21 cellular contexts compared by ENCODE assay signal in genomic region chr2:28435796-28436425, GRCh38. TPM values are rescaled to one million over a fixed set of nuclear protein-coding genes. Genes with fewer than 3 reads are reported as not detected.
A peak's percentile ranks its signal among the peaks of the same experiment; 100 is the strongest.
DNase-seq lines count a peak whose midpoint lies in the region; FAIRE-seq and TF ChIP-seq lines count a peak whose summit lies in the region.
"Had no signal": no experiment of that assay in that cellular context is flagged by ENCODE, and none has a peak within 500 bp of the region (broad histone marks: within the 10 kb centered on the region; RNA-seq: fewer than 3 reads in every experiment).

No MANE protein-coding gene starts in this region.

- no peaks in the 10 kb centered on the region for H4K20me1 ChIP-seq in MM.1S (ENCODE audit: insufficient read depth, low read length)

- peak overlapping the region; percentile 30 for H3K27ac Mint-ChIP-seq in activated CD4-positive, alpha-beta memory T cell treated with anti-CD3 and anti-CD28 coated beads for 36 hours
- H3K27ac Mint-ChIP-seq in activated CD4-positive, alpha-beta memory T cell treated with anti-CD3 and anti-CD28 coated beads, Interleukin-2, amount 10 ng/mL, durations not matched to agents 7 days and 5 days: no peak overlapping the region
- H3K27ac Mint-ChIP-seq in mesothelial cell of epicardium (peak overlapping the region; percentile 66), type B pancreatic cell (peak overlapping the region; percentile 89)
- H3K27ac Mint-ChIP-seq: brain, WTC11 had no signal

- TF ChIP-seq CTCF in bronchial epithelial cell (IDR thresholded peaks at IDR 0.05; ENCODE audit: insufficient read depth, low read length, severe bottlenecking) (no peak), mesothelial cell of epicardium (IDR thresholded peaks at IDR 0.05; ENCODE audit: unreplicated experiment) (no peak), type B pancreatic cell (conservative IDR thresholded peaks at IDR 0.05) (no peak), MM.1S (IDR thresholded peaks at IDR 0.05; ENCODE audit: low read length) (no peak)

- no peaks in the 10 kb centered on the region for H3K4me1 ChIP-seq in MM.1S (ENCODE audit: low read length)

- H3K27ac ChIP-seq in MM.1S (ENCODE audit: low read length): no peak overlapping the region
- H3K27ac ChIP-seq: left lung, thoracic aorta had no signal

- H3K36me3 ChIP-seq in bronchial epithelial cell (ENCODE audit: control insufficient read depth, insufficient read depth, low read length) (no peaks in the 10 kb centered on the region), MM.1S (replicated peaks; ENCODE audit: insufficient read depth, low read length) (no peaks in the 10 kb centered on the region)
- H3K36me3 ChIP-seq: left lung, thoracic aorta had no signal

- no peaks in the 10 kb centered on the region for H3K9me3 ChIP-seq in MM.1S (replicated peaks; ENCODE audit: insufficient read depth, low read length)
- H3K9me3 ChIP-seq: thoracic aorta had no signal

- H3K4me1 Mint-ChIP-seq in activated CD4-positive, alpha-beta memory T cell treated with anti-CD3 and anti-CD28 coated beads for 36 hours (ENCODE audit: low read depth): peaks cover 19% of the 10 kb centered on the region
- peaks cover 52% of the 10 kb centered on the region for H3K4me1 Mint-ChIP-seq in activated CD4-positive, alpha-beta memory T cell treated with anti-CD3 and anti-CD28 coated beads, Interleukin-2, amount 10 ng/mL, durations not matched to agents 7 days and 5 days
- peaks cover 17% of the 10 kb centered on the region for H3K4me1 Mint-ChIP-seq in mesothelial cell of epicardium
- peaks cover 14% of the 10 kb centered on the region for H3K4me1 Mint-ChIP-seq in type B pancreatic cell (ENCODE audit: unreplicated experiment)
- H3K4me1 Mint-ChIP-seq: brain had no signal

- H3F3A ChIP-seq in MM.1S (ENCODE audit: insufficient read depth, low read length): no peaks in the 10 kb centered on the region

- H3K9ac ChIP-seq in MM.1S (ENCODE audit: low read length): no peak overlapping the region

- FAIRE-seq in bronchial epithelial cell (lab: Jason Lieb, UNC): no peak

- DNase-seq in activated CD4-positive, alpha-beta memory T cell treated with anti-CD3 and anti-CD28 coated beads for 36 hours: no peak
- no peak for DNase-seq in activated CD4-positive, alpha-beta memory T cell treated with anti-CD3 and anti-CD28 coated beads, Interleukin-2, amount 10 ng/mL, durations not matched to agents 7 days and 5 days
- DNase-seq in bronchial epithelial cell (ENCODE audit: low read depth) (peak; percentile 40), mesothelial cell of epicardium (ENCODE audit: low spot score in 2 of 2, unreplicated experiment in 2 of 2) (no peak), type B pancreatic cell (ENCODE audit: extremely low spot score, unreplicated experiment) (no peak), DMS79 (lab: John Stamatoyannopoulos, UW) (no peak), MM.1S (no peak), SKM-1 treated with dmso at 0.1 percent for 144 hours (lab: John Stamatoyannopoulos, UW; ENCODE audit: unreplicated experiment) (no peak)
- DNase-seq: activated naive CD4-positive, alpha-beta T cell treated with Interleukin-2 at 50 U/mL for 16 hours; CD4-positive, alpha-beta memory T cell; hypothalamus; left lung; NCI-H1092; NCI-H748 treated with DMSO at 0.1 percent for 48 hours; retina; stimulated activated CD4-positive, alpha-beta T cell treated with anti-CD3 and anti-CD28 coated beads, Interleukin-1b, Interleukin-23, amount 100 ng/mL, for 48 hours; T-helper 1 cell had no signal

- H3K79me2 ChIP-seq in MM.1S (ENCODE audit: low read length): no peaks in the 10 kb centered on the region

- H3K36me3 Mint-ChIP-seq in activated CD4-positive, alpha-beta memory T cell treated with anti-CD3 and anti-CD28 coated beads for 36 hours: no peaks in the 10 kb centered on the region
- peaks cover 10% of the 10 kb centered on the region for H3K36me3 Mint-ChIP-seq in activated CD4-positive, alpha-beta memory T cell treated with anti-CD3 and anti-CD28 coated beads, Interleukin-2, amount 10 ng/mL, durations not matched to agents 7 days and 5 days (ENCODE audit: low read depth)
- H3K36me3 Mint-ChIP-seq in mesothelial cell of epicardium: no peaks in the 10 kb centered on the region
- H3K36me3 Mint-ChIP-seq in type B pancreatic cell: peaks cover 3% of the 10 kb centered on the region
- H3K36me3 Mint-ChIP-seq: brain; CD4-positive, alpha-beta memory T cell; IgD-negative memory B cell had no signal

- no peak overlapping the region for H3K4me2 ChIP-seq in MM.1S (ENCODE audit: low read depth, low read length)

- intact Hi-C loops in activated CD4-positive, alpha-beta memory T cell treated with anti-CD3 and anti-CD28 coated beads for 36 hours (cut with micrococcal nuclease): no loop called here

- H2AFZ ChIP-seq in MM.1S (ENCODE audit: low read length): no peak overlapping the region

- H3K4me3 ChIP-seq in bronchial epithelial cell (ENCODE audit: low read depth, low read length) (no peak overlapping the region), MM.1S (ENCODE audit: low read length) (no peak overlapping the region)
- H3K4me3 ChIP-seq: left lung, thoracic aorta had no signal

- no peak overlapping the region for H3K4me3 Mint-ChIP-seq in activated CD4-positive, alpha-beta memory T cell treated with anti-CD3 and anti-CD28 coated beads for 36 hours
- H3K4me3 Mint-ChIP-seq in activated CD4-positive, alpha-beta memory T cell treated with anti-CD3 and anti-CD28 coated beads, Interleukin-2, amount 10 ng/mL, durations not matched to agents 7 days and 5 days: no peak overlapping the region
- H3K4me3 Mint-ChIP-seq in mesothelial cell of epicardium: no peak overlapping the region
- peak overlapping the region; percentile 2 for H3K4me3 Mint-ChIP-seq in type B pancreatic cell
- H3K4me3 Mint-ChIP-seq: brain; CD4-positive, alpha-beta memory T cell; IgD-negative memory B cell; WTC11 had no signal

- POLR2A ChIA-PET in activated CD4-positive, alpha-beta memory T cell treated with anti-CD3 and anti-CD28 coated beads for 36 hours (lab: Charles Lee): no interaction called here
- POLR2A ChIA-PET in activated CD4-positive, alpha-beta memory T cell treated with anti-CD3 and anti-CD28 coated beads, Interleukin-2, amount 10 ng/mL, durations not matched to agents 7 days and 5 days (lab: Charles Lee): interaction anchor here (0.6 to 1.0 kb wide), 2 partner anchors 11 to 44 kb away, joined by 3 read pairs; no protein-coding TSS in a partner anchor

- peaks cover 13% of the 10 kb centered on the region for H3K9me3 Mint-ChIP-seq in activated CD4-positive, alpha-beta memory T cell treated with anti-CD3 and anti-CD28 coated beads for 36 hours
- peaks cover 13% of the 10 kb centered on the region for H3K9me3 Mint-ChIP-seq in activated CD4-positive, alpha-beta memory T cell treated with anti-CD3 and anti-CD28 coated beads, Interleukin-2, amount 10 ng/mL, durations not matched to agents 7 days and 5 days
- H3K9me3 Mint-ChIP-seq in mesothelial cell of epicardium (peaks cover 14% of the 10 kb centered on the region), type B pancreatic cell (peaks cover 4% of the 10 kb centered on the region)

- H3K27me3 Mint-ChIP-seq in activated CD4-positive, alpha-beta memory T cell treated with anti-CD3 and anti-CD28 coated beads for 36 hours: no peaks in the 10 kb centered on the region
- no peaks in the 10 kb centered on the region for H3K27me3 Mint-ChIP-seq in activated CD4-positive, alpha-beta memory T cell treated with anti-CD3 and anti-CD28 coated beads, Interleukin-2, amount 10 ng/mL, durations not matched to agents 7 days and 5 days
- H3K27me3 Mint-ChIP-seq in mesothelial cell of epicardium (ENCODE audit: low read depth): no peaks in the 10 kb centered on the region
- H3K27me3 Mint-ChIP-seq in type B pancreatic cell: peaks cover 3% of the 10 kb centered on the region

- no peaks in the 10 kb centered on the region for H3K9me2 ChIP-seq in MM.1S (replicated peaks; ENCODE audit: insufficient read depth, low read length)

- CTCF ChIA-PET in activated CD4-positive, alpha-beta memory T cell treated with anti-CD3 and anti-CD28 coated beads for 36 hours (lab: Charles Lee): interaction anchor here (1.3 to 1.4 kb wide), 2 partner anchors 11 to 17 kb away, joined by 3 read pairs; no protein-coding TSS in a partner anchor
- CTCF ChIA-PET in activated CD4-positive, alpha-beta memory T cell treated with anti-CD3 and anti-CD28 coated beads, Interleukin-2, amount 10 ng/mL, durations not matched to agents 7 days and 5 days (lab: Charles Lee): interaction anchor here (0.8 to 1.3 kb wide), 3 partner anchors 10 to 22 kb away, joined by 4 to 5 read pairs (median 4); no protein-coding TSS in a partner anchor

- no peaks in the 10 kb centered on the region for H3K27me3 ChIP-seq in bronchial epithelial cell (ENCODE audit: control insufficient read depth, insufficient read depth, low read length)
- no peaks in the 10 kb centered on the region for H3K27me3 ChIP-seq in MM.1S (replicated peaks; ENCODE audit: insufficient read depth, low read length)
- H3K27me3 ChIP-seq: left lung had no signal

RNA-seq across cellular contexts. Expression of gene FOSL2, which starts 43.3 kb away (rescaled TPM):
- 100 to 1,000 TPM; 172 to 182 TPM for total RNA-seq in activated CD4-positive, alpha-beta memory T cell treated with anti-CD3 and anti-CD28 coated beads for 36 hours
- 100 to 1,000 TPM in 1 of 2 experiments, 10 to 100 TPM in 1; 96.4 to 100 TPM for total RNA-seq in activated CD4-positive, alpha-beta memory T cell treated with anti-CD3 and anti-CD28 coated beads, Interleukin-2, amount 10 ng/mL, durations not matched to agents 7 days and 5 days
- 77.1 and 106 TPM in 2 replicates for total RNA-seq in bronchial epithelial cell
- 60.3 to 62.3 TPM (median 60.5 TPM) in 3 replicates for total RNA-seq in mesothelial cell of epicardium
- total RNA-seq in type B pancreatic cell (ENCODE audit: low replicate concordance): 42.1 and 100 TPM in 2 replicates

RNA-seq across cellular contexts. Expression of gene PLB1, which starts 59.9 kb away (rescaled TPM):
- under 1 TPM; 0.64 to 0.85 TPM for total RNA-seq in activated CD4-positive, alpha-beta memory T cell treated with anti-CD3 and anti-CD28 coated beads for 36 hours
- total RNA-seq in activated CD4-positive, alpha-beta memory T cell treated with anti-CD3 and anti-CD28 coated beads, Interleukin-2, amount 10 ng/mL, durations not matched to agents 7 days and 5 days: 1 to 10 TPM; 1.1 to 1.2 TPM
- total RNA-seq in bronchial epithelial cell (1.5 and 1.6 TPM in 2 replicates), mesothelial cell of epicardium (1.1 to 2.2 TPM (median 1.2 TPM) in 3 replicates), type B pancreatic cell (ENCODE audit: low replicate concordance) (1.9 and 3.4 TPM in 2 replicates)
